Comparison of ENCODE assay signal across 1 cellular context in the genomic region with DNA sequence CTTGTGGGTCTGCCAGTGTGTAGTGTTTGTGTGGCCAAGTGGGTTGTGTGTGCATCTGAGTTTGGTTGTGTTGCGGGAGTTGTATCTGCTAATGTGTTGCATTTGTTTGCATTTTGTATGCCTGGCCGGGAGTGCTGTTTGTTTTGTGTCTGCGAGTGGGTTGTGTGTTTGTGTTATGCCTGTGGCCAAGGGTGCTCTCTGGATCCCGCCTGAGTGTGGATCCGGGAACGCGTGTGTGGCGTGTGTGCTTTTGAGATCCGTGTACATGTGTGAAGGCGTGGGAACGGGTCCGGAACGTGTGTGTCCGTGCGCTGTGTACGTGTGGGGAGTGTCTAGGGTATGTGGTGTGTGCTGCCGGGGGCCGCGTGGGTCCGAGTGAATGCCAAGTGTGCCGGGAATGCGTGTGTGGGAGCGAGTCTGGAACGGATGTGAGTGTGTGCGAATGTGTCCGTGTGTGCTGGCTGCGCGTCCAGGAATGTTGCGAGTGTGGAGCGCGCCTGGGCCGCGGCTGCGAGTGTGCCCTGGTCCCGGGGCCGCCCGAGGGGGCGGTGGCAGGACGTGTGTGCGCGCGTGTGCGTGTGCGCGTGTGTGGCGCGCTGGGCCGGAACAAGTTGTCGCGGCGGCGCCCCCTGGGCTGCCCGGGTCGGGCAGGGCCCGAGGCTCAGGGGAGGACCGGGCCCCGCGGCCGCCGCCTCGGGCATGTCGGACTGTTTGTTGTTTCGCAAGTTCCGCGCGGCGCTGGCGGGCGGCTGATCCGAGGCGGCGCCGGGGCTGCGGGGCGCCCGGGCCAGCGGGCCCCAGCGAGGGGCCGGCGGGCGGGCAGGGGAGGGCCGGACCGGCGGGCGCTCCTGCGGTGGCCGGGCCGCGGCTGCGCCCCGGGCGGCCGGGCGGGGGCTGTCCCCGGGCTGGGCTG.
TF ChIP-seq lines count a peak whose summit lies in the region.

No MANE protein-coding gene starts in this region.

TF ChIP-seq in HepG2, 621 proteins besides CTCF, POLR2A, EP300 and RAD21 (continued from another document and continues in another):
- TF ChIP-seq, protein P1, sequence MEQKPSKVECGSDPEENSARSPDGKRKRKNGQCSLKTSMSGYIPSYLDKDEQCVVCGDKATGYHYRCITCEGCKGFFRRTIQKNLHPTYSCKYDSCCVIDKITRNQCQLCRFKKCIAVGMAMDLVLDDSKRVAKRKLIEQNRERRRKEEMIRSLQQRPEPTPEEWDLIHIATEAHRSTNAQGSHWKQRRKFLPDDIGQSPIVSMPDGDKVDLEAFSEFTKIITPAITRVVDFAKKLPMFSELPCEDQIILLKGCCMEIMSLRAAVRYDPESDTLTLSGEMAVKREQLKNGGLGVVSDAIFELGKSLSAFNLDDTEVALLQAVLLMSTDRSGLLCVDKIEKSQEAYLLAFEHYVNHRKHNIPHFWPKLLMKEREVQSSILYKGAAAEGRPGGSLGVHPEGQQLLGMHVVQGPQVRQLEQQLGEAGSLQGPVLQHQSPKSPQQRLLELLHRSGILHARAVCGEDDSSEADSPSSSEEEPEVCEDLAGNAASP (CRISPR knock-in tag; IDR thresholded peaks at IDR 0.05; ENCODE audit: borderline replicate concordance) = no peak
- TF ChIP-seq RBM22 (optimal IDR thresholded peaks at IDR 0.05; ENCODE audit: low read length) (no peak), PHF21A (CRISPR knock-in tag; IDR thresholded peaks at IDR 0.05) (peak; percentile 32; the same call in 1 of the 2 replicates), TFDP2 (CRISPR knock-in tag; IDR thresholded peaks at IDR 0.05) (no peak), ZFY (CRISPR knock-in tag; IDR thresholded peaks at IDR 0.05) (peak; percentile 80), ZBTB7B (CRISPR knock-in tag; IDR thresholded peaks at IDR 0.05) (no peak), HMGXB4 (CRISPR knock-in tag; IDR thresholded peaks at IDR 0.05; ENCODE audit: borderline replicate concordance in 1 of 2, low read depth in 1 of 2) (0 out of 4 replicates have a peak, but pooled peaks of 1 of the 2 experiments have one; percentile 46), ZNF800 (CRISPR knock-in tag; IDR thresholded peaks at IDR 0.05) (0 out of 2 replicates have a peak, but pooled peaks have one; percentile 34), ZNF629 (CRISPR knock-in tag; conservative IDR thresholded peaks at IDR 0.05) (no peak), ZNF138 (CRISPR knock-in tag; IDR thresholded peaks at IDR 0.05; ENCODE audit: low read depth) (no peak), ZNF768 (CRISPR knock-in tag; IDR thresholded peaks at IDR 0.05) (no peak; the same call in 1 of the 2 replicates), TEAD2 (CRISPR knock-in tag; IDR thresholded peaks at IDR 0.05) (no peak), ZMYM2 (CRISPR knock-in tag; IDR thresholded peaks at IDR 0.05) (no peak), ZNF124 (CRISPR knock-in tag; IDR thresholded peaks at IDR 0.05) (no peak), ZNF530 (CRISPR knock-in tag; IDR thresholded peaks at IDR 0.05; ENCODE audit: low read depth) (no peak), ZSCAN20 (CRISPR knock-in tag; IDR thresholded peaks at IDR 0.05; ENCODE audit: borderline replicate concordance) (no peak), STAT5B (CRISPR knock-in tag; IDR thresholded peaks at IDR 0.05) (no peak), SKIL (CRISPR knock-in tag; IDR thresholded peaks at IDR 0.05; ENCODE audit: borderline replicate concordance) (no peak), CCDC6 (CRISPR knock-in tag; IDR thresholded peaks at IDR 0.05) (no peak), AHR (CRISPR knock-in tag; IDR thresholded peaks at IDR 0.05) (no peak), ADNP (CRISPR knock-in tag; IDR thresholded peaks at IDR 0.05) (peak; percentile 19; the same call in 1 of the 2 replicates), ISL2 (CRISPR knock-in tag; IDR thresholded peaks at IDR 0.05) (no peak), MED13 (CRISPR knock-in tag; IDR thresholded peaks at IDR 0.05) (0 out of 2 replicates have a peak, but pooled peaks have one; percentile 34), WIZ (CRISPR knock-in tag; IDR thresholded peaks at IDR 0.05) (no peak), HINFP (CRISPR knock-in tag; IDR thresholded peaks at IDR 0.05; ENCODE audit: low read depth) (no peak), PITX1 (CRISPR knock-in tag; IDR thresholded peaks at IDR 0.05) (no peak), SMC3 (IDR thresholded peaks at IDR 0.05; ENCODE audit: low read length) (no peak)
- TF ChIP-seq, protein P2, sequence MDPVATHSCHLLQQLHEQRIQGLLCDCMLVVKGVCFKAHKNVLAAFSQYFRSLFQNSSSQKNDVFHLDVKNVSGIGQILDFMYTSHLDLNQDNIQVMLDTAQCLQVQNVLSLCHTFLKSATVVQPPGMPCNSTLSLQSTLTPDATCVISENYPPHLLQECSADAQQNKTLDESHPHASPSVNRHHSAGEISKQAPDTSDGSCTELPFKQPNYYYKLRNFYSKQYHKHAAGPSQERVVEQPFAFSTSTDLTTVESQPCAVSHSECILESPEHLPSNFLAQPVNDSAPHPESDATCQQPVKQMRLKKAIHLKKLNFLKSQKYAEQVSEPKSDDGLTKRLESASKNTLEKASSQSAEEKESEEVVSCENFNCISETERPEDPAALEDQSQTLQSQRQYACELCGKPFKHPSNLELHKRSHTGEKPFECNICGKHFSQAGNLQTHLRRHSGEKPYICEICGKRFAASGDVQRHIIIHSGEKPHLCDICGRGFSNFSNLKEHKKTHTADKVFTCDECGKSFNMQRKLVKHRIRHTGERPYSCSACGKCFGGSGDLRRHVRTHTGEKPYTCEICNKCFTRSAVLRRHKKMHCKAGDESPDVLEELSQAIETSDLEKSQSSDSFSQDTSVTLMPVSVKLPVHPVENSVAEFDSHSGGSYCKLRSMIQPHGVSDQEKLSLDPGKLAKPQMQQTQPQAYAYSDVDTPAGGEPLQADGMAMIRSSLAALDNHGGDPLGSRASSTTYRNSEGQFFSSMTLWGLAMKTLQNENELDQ (CRISPR knock-in tag; IDR thresholded peaks at IDR 0.05; ENCODE audit: borderline replicate concordance) = no peak
- TF ChIP-seq, protein P3, sequence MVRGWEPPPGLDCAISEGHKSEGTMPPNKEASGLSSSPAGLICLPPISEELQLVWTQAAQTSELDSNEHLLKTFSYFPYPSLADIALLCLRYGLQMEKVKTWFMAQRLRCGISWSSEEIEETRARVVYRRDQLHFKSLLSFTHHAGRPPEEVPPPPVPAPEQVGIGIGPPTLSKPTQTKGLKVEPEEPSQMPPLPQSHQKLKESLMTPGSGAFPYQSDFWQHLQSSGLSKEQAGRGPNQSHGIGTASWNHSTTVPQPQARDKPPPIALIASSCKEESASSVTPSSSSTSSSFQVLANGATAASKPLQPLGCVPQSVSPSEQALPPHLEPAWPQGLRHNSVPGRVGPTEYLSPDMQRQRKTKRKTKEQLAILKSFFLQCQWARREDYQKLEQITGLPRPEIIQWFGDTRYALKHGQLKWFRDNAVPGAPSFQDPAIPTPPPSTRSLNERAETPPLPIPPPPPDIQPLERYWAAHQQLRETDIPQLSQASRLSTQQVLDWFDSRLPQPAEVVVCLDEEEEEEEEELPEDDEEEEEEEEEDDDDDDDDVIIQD (CRISPR knock-in tag; IDR thresholded peaks at IDR 0.05; ENCODE audit: low read depth) = no peak
- TF ChIP-seq, protein P4, sequence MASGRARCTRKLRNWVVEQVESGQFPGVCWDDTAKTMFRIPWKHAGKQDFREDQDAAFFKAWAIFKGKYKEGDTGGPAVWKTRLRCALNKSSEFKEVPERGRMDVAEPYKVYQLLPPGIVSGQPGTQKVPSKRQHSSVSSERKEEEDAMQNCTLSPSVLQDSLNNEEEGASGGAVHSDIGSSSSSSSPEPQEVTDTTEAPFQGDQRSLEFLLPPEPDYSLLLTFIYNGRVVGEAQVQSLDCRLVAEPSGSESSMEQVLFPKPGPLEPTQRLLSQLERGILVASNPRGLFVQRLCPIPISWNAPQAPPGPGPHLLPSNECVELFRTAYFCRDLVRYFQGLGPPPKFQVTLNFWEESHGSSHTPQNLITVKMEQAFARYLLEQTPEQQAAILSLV (CRISPR knock-in tag; IDR thresholded peaks at IDR 0.05; ENCODE audit: borderline replicate concordance) = no peak
- TF ChIP-seq, protein P5, sequence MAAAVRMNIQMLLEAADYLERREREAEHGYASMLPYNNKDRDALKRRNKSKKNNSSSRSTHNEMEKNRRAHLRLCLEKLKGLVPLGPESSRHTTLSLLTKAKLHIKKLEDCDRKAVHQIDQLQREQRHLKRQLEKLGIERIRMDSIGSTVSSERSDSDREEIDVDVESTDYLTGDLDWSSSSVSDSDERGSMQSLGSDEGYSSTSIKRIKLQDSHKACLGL (CRISPR knock-in tag; IDR thresholded peaks at IDR 0.05) = peak; percentile 36; the same call in 1 of the 2 replicates
- TF ChIP-seq, protein P6, sequence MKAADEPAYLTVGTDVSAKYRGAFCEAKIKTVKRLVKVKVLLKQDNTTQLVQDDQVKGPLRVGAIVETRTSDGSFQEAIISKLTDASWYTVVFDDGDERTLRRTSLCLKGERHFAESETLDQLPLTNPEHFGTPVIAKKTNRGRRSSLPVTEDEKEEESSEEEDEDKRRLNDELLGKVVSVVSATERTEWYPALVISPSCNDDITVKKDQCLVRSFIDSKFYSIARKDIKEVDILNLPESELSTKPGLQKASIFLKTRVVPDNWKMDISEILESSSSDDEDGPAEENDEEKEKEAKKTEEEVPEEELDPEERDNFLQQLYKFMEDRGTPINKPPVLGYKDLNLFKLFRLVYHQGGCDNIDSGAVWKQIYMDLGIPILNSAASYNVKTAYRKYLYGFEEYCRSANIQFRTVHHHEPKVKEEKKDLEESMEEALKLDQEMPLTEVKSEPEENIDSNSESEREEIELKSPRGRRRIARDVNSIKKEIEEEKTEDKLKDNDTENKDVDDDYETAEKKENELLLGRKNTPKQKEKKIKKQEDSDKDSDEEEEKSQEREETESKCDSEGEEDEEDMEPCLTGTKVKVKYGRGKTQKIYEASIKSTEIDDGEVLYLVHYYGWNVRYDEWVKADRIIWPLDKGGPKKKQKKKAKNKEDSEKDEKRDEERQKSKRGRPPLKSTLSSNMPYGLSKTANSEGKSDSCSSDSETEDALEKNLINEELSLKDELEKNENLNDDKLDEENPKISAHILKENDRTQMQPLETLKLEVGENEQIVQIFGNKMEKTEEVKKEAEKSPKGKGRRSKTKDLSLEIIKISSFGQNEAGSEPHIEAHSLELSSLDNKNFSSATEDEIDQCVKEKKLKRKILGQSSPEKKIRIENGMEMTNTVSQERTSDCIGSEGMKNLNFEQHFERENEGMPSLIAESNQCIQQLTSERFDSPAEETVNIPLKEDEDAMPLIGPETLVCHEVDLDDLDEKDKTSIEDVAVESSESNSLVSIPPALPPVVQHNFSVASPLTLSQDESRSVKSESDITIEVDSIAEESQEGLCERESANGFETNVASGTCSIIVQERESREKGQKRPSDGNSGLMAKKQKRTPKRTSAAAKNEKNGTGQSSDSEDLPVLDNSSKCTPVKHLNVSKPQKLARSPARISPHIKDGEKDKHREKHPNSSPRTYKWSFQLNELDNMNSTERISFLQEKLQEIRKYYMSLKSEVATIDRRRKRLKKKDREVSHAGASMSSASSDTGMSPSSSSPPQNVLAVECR (CRISPR knock-in tag; IDR thresholded peaks at IDR 0.05; ENCODE audit: borderline replicate concordance) = 0 out of 2 replicates have a peak, but pooled peaks have one; percentile 33
